Comparison of ENCODE assay signal across 1 cellular context in the genomic region with DNA sequence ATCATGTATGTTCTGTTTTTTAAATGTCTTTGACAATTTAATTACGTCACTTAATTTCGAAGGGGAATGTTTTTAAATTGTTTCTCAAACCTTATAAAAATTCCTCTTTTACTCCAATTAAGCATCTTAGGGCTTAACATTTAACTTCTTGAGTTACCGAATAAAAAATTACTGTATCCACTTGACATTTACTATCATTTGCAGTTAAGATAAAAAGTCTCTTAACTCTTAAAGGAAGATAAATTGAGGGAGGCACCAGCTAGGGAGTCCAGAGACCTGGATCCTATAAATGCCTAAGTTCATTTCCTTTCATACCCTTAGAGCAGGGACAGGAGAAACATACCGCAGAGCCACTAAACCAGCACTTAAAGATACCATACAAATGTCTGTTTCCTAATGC.
A peak's percentile ranks its signal among the peaks of the same experiment; 100 is the strongest.
TF ChIP-seq lines count a peak whose summit lies in the region.

No MANE protein-coding gene starts in this region.

TF ChIP-seq in HEK293, 187 proteins besides CTCF, POLR2A, EP300 and RAD21 (continued from another document):
- peak; percentile 21; the same call in 1 of the 2 replicates for TF ChIP-seq GLI2 (tag by site-specific recombination; IDR thresholded peaks at IDR 0.05; ENCODE audit: borderline replicate concordance, low read depth)
- TF ChIP-seq BCL11A (tag by site-specific recombination; IDR thresholded peaks at IDR 0.05; ENCODE audit: low read depth) = 0 out of 2 replicates have a peak, but pooled peaks have one; percentile 38
- TF ChIP-seq BCL11B (tag by site-specific recombination; IDR thresholded peaks at IDR 0.05; ENCODE audit: low read depth) = peak; percentile 50
- TF ChIP-seq OSR2 (tag by site-specific recombination; IDR thresholded peaks at IDR 0.05) = peak; percentile 72; the same call in 1 of the 2 replicates
